8 cellular contexts compared by ENCODE assay signal in genomic region chr1:119139393-119139792, GRCh38. TPM values are rescaled to one million over a fixed set of nuclear protein-coding genes. Genes with fewer than 3 reads are reported as not detected.
DNase-seq lines count a peak whose midpoint lies in the region; ATAC-seq and TF ChIP-seq lines count a peak whose summit lies in the region.

No MANE protein-coding gene starts in this region.

- no peak for TF ChIP-seq POLR2A in upper lobe of left lung (IDR thresholded peaks at IDR 0.05)

- no peak for TF ChIP-seq EP300 in upper lobe of left lung (IDR thresholded peaks at IDR 0.05)

- in situ Hi-C loops in ACHN (cut with HindIII; ENCODE audit: low pct_ligation_motif_present, low pct_unique_long_range_greater_than_20kb, low sequenced_read_pairs) = no loop called here

- DNase-seq in activated effector memory CD4-positive, alpha-beta T cell treated with anti-CD3 and anti-CD28 coated beads, Interleukin-2, amount 50 U/mL, for 16 hours = peak; percentile 67
- DNase-seq in activated effector memory CD4-positive, alpha-beta T cell treated with Interleukin-2 at 50 U/mL for 16 hours = no peak
- DNase-seq in kidney epithelial cell (ENCODE audit: low read depth) = no peak
- peak in 1 of 2 donors; percentile 40 for DNase-seq in upper lobe of left lung
- no peak for DNase-seq in ACHN
- no peak for DNase-seq in HCEC 1CT

- TF ChIP-seq CTCF in VCaP (conservative IDR thresholded peaks at IDR 0.05) = no peak
- TF ChIP-seq CTCF in kidney epithelial cell (IDR thresholded peaks at IDR 0.05; ENCODE audit: insufficient read depth, low read length, poor library complexity, severe bottlenecking) = no peak
- no peak for TF ChIP-seq CTCF in upper lobe of left lung (IDR thresholded peaks at IDR 0.05)

- H3K27me3 ChIP-seq in kidney epithelial cell (ENCODE audit: control insufficient read depth, insufficient read depth, low read length) (no peaks in the 10 kb centered on the region), upper lobe of left lung (no peaks in the 10 kb centered on the region)

- 31 to 36% methylated on average over 5 of the region's 5 CpGs for WGBS in upper lobe of left lung, 2 donors

- peaks cover 14 to 26% (median 18%) of the 10 kb centered on the region in 4 donors for H3K4me1 ChIP-seq in upper lobe of left lung

- H3K27ac ChIP-seq in VCaP (peak overlapping the region; percentile 94), upper lobe of left lung (peak overlapping the region; percentile 97 to 98 (median 97))

- H3K4me3 ChIP-seq in kidney epithelial cell (ENCODE audit: low read depth, low read length) = peak overlapping the region; percentile 66
- H3K4me3 ChIP-seq in upper lobe of left lung = peak overlapping the region; percentile 55 to 72 (median 62)

- H3K9me3 ChIP-seq in upper lobe of left lung = no peaks in the 10 kb centered on the region

- ATAC-seq in HG03159 (IDR thresholded peaks at IDR 0.05; ENCODE audit: unreplicated experiment) (peak; percentile 33), upper lobe of left lung (ENCODE audit: low FRiP score in 2 of 2) (no peak)

- H3K36me3 ChIP-seq in kidney epithelial cell (ENCODE audit: control insufficient read depth, insufficient read depth, low read length) (no peaks in the 10 kb centered on the region), upper lobe of left lung (no peaks in the 10 kb centered on the region)

RNA-seq across cellular contexts. Expression of gene WARS2, which starts 1.1 kb away (rescaled TPM):
- total RNA-seq in kidney epithelial cell = 16.6 and 18.7 TPM in 2 replicates
- 10 to 100 TPM in 4 of 6 donors, 1 to 10 TPM in 2; 6.3 to 20.5 (median 13.5) TPM for total RNA-seq in upper lobe of left lung
